ENCODE assay signal across 25 cellular contexts in genomic region chr6:37826993-37827392, GRCh38. TPM values are rescaled to one million over a fixed set of nuclear protein-coding genes. Genes with fewer than 3 reads are reported as not detected.
DNase-seq lines count a peak whose midpoint lies in the region; ATAC-seq, FAIRE-seq and TF ChIP-seq lines count a peak whose summit lies in the region.
"Had no signal": no experiment of that assay in that cellular context is flagged by ENCODE, and none has a peak within 500 bp of the region (broad histone marks: within the 10 kb centered on the region; RNA-seq: fewer than 3 reads in every experiment).

No MANE protein-coding gene starts in this region.

- H3K27me3 Mint-ChIP-seq in activated CD8-positive, alpha-beta T cell treated with anti-CD3 and anti-CD28 coated beads for 36 hours, result no peaks in the 10 kb centered on the region
- H3K27me3 Mint-ChIP-seq in activated CD8-positive, alpha-beta T cell treated with anti-CD3 and anti-CD28 coated beads, Interleukin-2, amount 10 ng/mL, durations not matched to agents 7 days and 5 days (ENCODE audit: low read depth), result no peaks in the 10 kb centered on the region
- H3K27me3 Mint-ChIP-seq in CD4-positive, CD25-positive, alpha-beta regulatory T cell, result no peaks in the 10 kb centered on the region
- H3K27me3 Mint-ChIP-seq in natural killer cell treated with Interleukin-12 subunit alpha and Interleukin-12 subunit beta and Interleukin-15 and Interleukin-18, amount 100 ng/mL, for 72 hours, result no peaks in the 10 kb centered on the region
- H3K27me3 Mint-ChIP-seq: CD4-positive, alpha-beta memory T cell had no signal

- peaks cover 32% of the 10 kb centered on the region for H3K4me1 ChIP-seq in CD4-positive, CD25-positive, alpha-beta regulatory T cell (ENCODE audit: control insufficient read depth, insufficient read depth, low read length, poor library complexity, severe bottlenecking)

- no peak for TF ChIP-seq CTCF in activated CD8-positive, alpha-beta T cell treated with anti-CD3 and anti-CD28 coated beads for 36 hours (IDR thresholded peaks at IDR 0.05)

- TF ChIP-seq POLR2A in H54 (IDR thresholded peaks at IDR 0.05; ENCODE audit: low read depth, low read length), result no peak

- FAIRE-seq in GM19239 (lab: Jason Lieb, UNC) (peak; percentile 8), H54 (lab: Jason Lieb, UNC) (no peak)
- FAIRE-seq: HTR-8/SVneo, K562 had no signal

- H3K27ac Mint-ChIP-seq in activated CD8-positive, alpha-beta T cell treated with anti-CD3 and anti-CD28 coated beads for 36 hours, result peak overlapping the region; percentile 21
- H3K27ac Mint-ChIP-seq in activated CD8-positive, alpha-beta T cell treated with anti-CD3 and anti-CD28 coated beads, Interleukin-2, amount 10 ng/mL, durations not matched to agents 7 days and 5 days, result no peak overlapping the region
- peak overlapping the region in 2 of 3 donors; percentile 11 to 17 for H3K27ac Mint-ChIP-seq in CD4-positive, CD25-positive, alpha-beta regulatory T cell
- H3K27ac Mint-ChIP-seq in natural killer cell treated with Interleukin-12 subunit alpha and Interleukin-12 subunit beta and Interleukin-15 and Interleukin-18, amount 100 ng/mL, for 72 hours, result peak overlapping the region; percentile 76 to 80

- no peak for DNase-seq in activated CD8-positive, alpha-beta T cell treated with anti-CD3 and anti-CD28 coated beads for 36 hours
- DNase-seq in activated CD8-positive, alpha-beta T cell treated with anti-CD3 and anti-CD28 coated beads, Interleukin-2, amount 10 ng/mL, durations not matched to agents 7 days and 5 days, result no peak
- no peak for DNase-seq in CD4-positive, CD25-positive, alpha-beta regulatory T cell
- DNase-seq in GM19239 (ENCODE audit: insufficient read length, low spot score), result no peak
- no peak for DNase-seq in natural killer cell treated with Interleukin-12 subunit alpha and Interleukin-12 subunit beta and Interleukin-15 and Interleukin-18, amount 100 ng/mL, for 72 hours (ENCODE audit: low spot score)
- no peak for DNase-seq in RPMI8226
- DNase-seq in H54 (ENCODE audit: insufficient read length, low spot score), result no peak
- no peak for DNase-seq in UCSD-AML1 (lab: John Stamatoyannopoulos, UW; ENCODE audit: unreplicated experiment)
- DNase-seq: Caco-2; CD4-positive, alpha-beta memory T cell; DMS79 treated with DMSO at 0.1 percent for 48 hours; GF-D8; H7; HFFc6; Kasumi-1; MV-4-11; NCI-H1105; NCI-H1436 treated with DMSO at 0.1 percent for 48 hours; NCI-H187 treated with DMSO at 0.1 percent for 48 hours; NCI-H526 treated with DMSO at 0.1 percent for 48 hours; SHP77 treated with DMSO at 0.1 percent for 48 hours had no signal

- peaks cover 16% of the 10 kb centered on the region for H3K36me3 Mint-ChIP-seq in activated CD8-positive, alpha-beta T cell treated with anti-CD3 and anti-CD28 coated beads for 36 hours (ENCODE audit: low read depth)
- peaks cover 19% of the 10 kb centered on the region for H3K36me3 Mint-ChIP-seq in activated CD8-positive, alpha-beta T cell treated with anti-CD3 and anti-CD28 coated beads, Interleukin-2, amount 10 ng/mL, durations not matched to agents 7 days and 5 days (ENCODE audit: low read depth)
- peaks cover 6% of the 10 kb centered on the region for H3K36me3 Mint-ChIP-seq in CD4-positive, CD25-positive, alpha-beta regulatory T cell
- peaks cover 6% of the 10 kb centered on the region for H3K36me3 Mint-ChIP-seq in natural killer cell treated with Interleukin-12 subunit alpha and Interleukin-12 subunit beta and Interleukin-15 and Interleukin-18, amount 100 ng/mL, for 72 hours

- no peak for ATAC-seq in activated CD8-positive, alpha-beta T cell treated with anti-CD3 and anti-CD28 coated beads for 36 hours
- no peak for ATAC-seq in activated CD8-positive, alpha-beta T cell treated with anti-CD3 and anti-CD28 coated beads, Interleukin-2, amount 10 ng/mL, durations not matched to agents 7 days and 5 days
- no peak for ATAC-seq in CD4-positive, CD25-positive, alpha-beta regulatory T cell (ENCODE audit: low read depth in 2 of 2)
- no peak for ATAC-seq in natural killer cell treated with Interleukin-12 subunit alpha and Interleukin-12 subunit beta and Interleukin-15 and Interleukin-18, amount 100 ng/mL, for 72 hours
- ATAC-seq: K562 had no signal

- no peaks in the 10 kb centered on the region for H3K9me3 ChIP-seq in CD4-positive, CD25-positive, alpha-beta regulatory T cell (ENCODE audit: control insufficient read depth in 2 of 2, low read length in 2 of 2)
- H3K9me3 ChIP-seq: BLaER1, Caco-2 had no signal

- CTCF ChIA-PET in activated CD8-positive, alpha-beta T cell treated with anti-CD3 and anti-CD28 coated beads for 36 hours (lab: Charles Lee), result interaction anchor here (0.9 to 1.5 kb wide), 3 partner anchors 32 to 157 kb away, joined by 3 to 5 read pairs (median 4); no protein-coding TSS in a partner anchor
- CTCF ChIA-PET in activated CD8-positive, alpha-beta T cell treated with anti-CD3 and anti-CD28 coated beads, Interleukin-2, amount 10 ng/mL, durations not matched to agents 7 days and 5 days (lab: Charles Lee), result interaction anchor here (1.1 to 2.5 kb wide), 4 partner anchors 14 to 36 kb away, joined by 3 to 11 read pairs (median 4); no protein-coding TSS in a partner anchor

- no peak overlapping the region for H3K4me3 ChIP-seq in CD4-positive, CD25-positive, alpha-beta regulatory T cell (ENCODE audit: low read depth, low read length)
- H3K4me3 ChIP-seq: BLaER1, K562 had no signal

- no peaks in the 10 kb centered on the region for H3K27me3 ChIP-seq in CD4-positive, CD25-positive, alpha-beta regulatory T cell (ENCODE audit: control insufficient read depth, insufficient read depth, low read length)
- H3K27me3 ChIP-seq: BLaER1 had no signal

- intact Hi-C loops in activated CD8-positive, alpha-beta T cell treated with anti-CD3 and anti-CD28 coated beads for 36 hours (cut with micrococcal nuclease), result no loop called here

- H3K4me1 Mint-ChIP-seq in activated CD8-positive, alpha-beta T cell treated with anti-CD3 and anti-CD28 coated beads for 36 hours (ENCODE audit: low read depth), result peaks cover 74% of the 10 kb centered on the region
- H3K4me1 Mint-ChIP-seq in activated CD8-positive, alpha-beta T cell treated with anti-CD3 and anti-CD28 coated beads, Interleukin-2, amount 10 ng/mL, durations not matched to agents 7 days and 5 days (ENCODE audit: low read depth), result peaks cover 36% of the 10 kb centered on the region
- H3K4me1 Mint-ChIP-seq in CD4-positive, CD25-positive, alpha-beta regulatory T cell, result peaks cover 47 to 88% (median 65%) of the 10 kb centered on the region in 4 donors
- peaks cover 66 to 84% of the 10 kb centered on the region in 2 donors for H3K4me1 Mint-ChIP-seq in natural killer cell treated with Interleukin-12 subunit alpha and Interleukin-12 subunit beta and Interleukin-15 and Interleukin-18, amount 100 ng/mL, for 72 hours (ENCODE audit: low read depth in 2 of 2)

- no peak overlapping the region for H3K4me3 Mint-ChIP-seq in activated CD8-positive, alpha-beta T cell treated with anti-CD3 and anti-CD28 coated beads for 36 hours
- no peak overlapping the region for H3K4me3 Mint-ChIP-seq in activated CD8-positive, alpha-beta T cell treated with anti-CD3 and anti-CD28 coated beads, Interleukin-2, amount 10 ng/mL, durations not matched to agents 7 days and 5 days
- H3K4me3 Mint-ChIP-seq in CD4-positive, CD25-positive, alpha-beta regulatory T cell, result peak overlapping the region in 1 of 4 donors; percentile 10
- H3K4me3 Mint-ChIP-seq in natural killer cell treated with Interleukin-12 subunit alpha and Interleukin-12 subunit beta and Interleukin-15 and Interleukin-18, amount 100 ng/mL, for 72 hours, result peak overlapping the region; percentile 69
- H3K4me3 Mint-ChIP-seq: HFFc6 had no signal

- H3K36me3 ChIP-seq in CD4-positive, CD25-positive, alpha-beta regulatory T cell (ENCODE audit: control insufficient read depth, insufficient read depth, low read length), result peaks cover 5% of the 10 kb centered on the region

- H3K27ac ChIP-seq in CD4-positive, CD25-positive, alpha-beta regulatory T cell (ENCODE audit: insufficient read depth, low read length, poor library complexity, severe bottlenecking), result no peak overlapping the region
- H3K27ac ChIP-seq: BLaER1, RWPE1 had no signal

- POLR2A ChIA-PET in activated CD8-positive, alpha-beta T cell treated with anti-CD3 and anti-CD28 coated beads for 36 hours (lab: Charles Lee), result interaction anchor here (0.6 to 1.2 kb wide), 5 partner anchors 8 to 248 kb away, joined by 3 read pairs; partner anchors contain the start of gene MDGA1
- POLR2A ChIA-PET in activated CD8-positive, alpha-beta T cell treated with anti-CD3 and anti-CD28 coated beads, Interleukin-2, amount 10 ng/mL, durations not matched to agents 7 days and 5 days (lab: Charles Lee), result interaction anchor here (2.0 kb wide), 1 partner anchor 9 kb away, joined by 19 read pairs; no protein-coding TSS in a partner anchor

- no peaks in the 10 kb centered on the region for H3K9me3 Mint-ChIP-seq in activated CD8-positive, alpha-beta T cell treated with anti-CD3 and anti-CD28 coated beads for 36 hours
- H3K9me3 Mint-ChIP-seq in activated CD8-positive, alpha-beta T cell treated with anti-CD3 and anti-CD28 coated beads, Interleukin-2, amount 10 ng/mL, durations not matched to agents 7 days and 5 days (ENCODE audit: insufficient read depth), result no peaks in the 10 kb centered on the region
- H3K9me3 Mint-ChIP-seq in CD4-positive, CD25-positive, alpha-beta regulatory T cell, result peaks cover 0 to 2% (median 0%) of the 10 kb centered on the region in 7 donors
- H3K9me3 Mint-ChIP-seq in natural killer cell treated with Interleukin-12 subunit alpha and Interleukin-12 subunit beta and Interleukin-15 and Interleukin-18, amount 100 ng/mL, for 72 hours, result no peaks in the 10 kb centered on the region
- H3K9me3 Mint-ChIP-seq: HFFc6 had no signal

RNA-seq across cellular contexts. Expression of gene ZFAND3, which starts 7.5 kb away (rescaled TPM):
- 10 to 100 TPM; 32.3 to 37.9 TPM for total RNA-seq in activated CD8-positive, alpha-beta T cell treated with anti-CD3 and anti-CD28 coated beads for 36 hours
- 10 to 100 TPM; 27.5 to 29.2 TPM for total RNA-seq in activated CD8-positive, alpha-beta T cell treated with anti-CD3 and anti-CD28 coated beads, Interleukin-2, amount 10 ng/mL, durations not matched to agents 7 days and 5 days
- total RNA-seq in CD4-positive, CD25-positive, alpha-beta regulatory T cell, result 60.0 TPM
- 1 to 10 TPM; 3.5 to 5.4 (median 4.9) TPM for polyA plus RNA-seq in CD4-positive, CD25-positive, alpha-beta regulatory T cell
- total RNA-seq in natural killer cell treated with Interleukin-12 subunit alpha and Interleukin-12 subunit beta and Interleukin-15 and Interleukin-18, amount 100 ng/mL, for 72 hours, result 100 to 1,000 TPM in 1 of 2 donors, 10 to 100 TPM in 1; 51.0 to 100 TPM
